In the genomic region with DNA sequence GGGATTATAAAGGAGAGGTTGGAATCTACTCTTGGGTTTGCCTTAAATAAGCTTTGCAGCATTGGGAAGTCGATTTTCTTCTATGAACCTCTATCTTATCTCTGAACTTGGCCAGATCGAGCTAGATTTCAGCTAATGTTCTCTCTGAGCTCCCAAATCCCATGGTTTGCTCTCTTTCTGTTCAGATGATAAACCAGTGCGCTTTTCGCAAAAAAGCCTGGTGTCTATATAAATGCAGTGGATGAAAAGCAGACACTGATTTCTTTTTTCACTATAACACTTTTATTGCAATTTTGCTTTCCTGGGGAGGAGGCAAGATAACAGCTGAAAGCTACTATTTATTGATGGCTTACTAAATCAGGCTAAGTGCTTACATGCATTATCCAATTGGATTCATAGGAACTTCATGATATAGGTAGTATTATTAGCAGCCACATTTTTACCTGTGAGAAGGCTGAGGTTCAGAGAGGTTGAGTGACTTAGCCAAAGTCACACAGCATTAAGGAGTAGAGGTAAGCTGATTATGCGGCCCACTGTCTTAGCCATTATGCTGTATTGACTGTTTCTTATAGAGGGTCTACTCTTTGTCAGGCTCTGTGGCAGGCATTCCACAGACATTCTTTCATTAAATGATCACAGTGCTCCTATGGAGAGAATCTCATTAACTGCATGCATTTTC, we compare ENCODE assay signal across 30 cellular contexts.
"Had no signal": no experiment of that assay in that cellular context is flagged by ENCODE, and none has a peak within 500 bp of the region (broad histone marks: within the 10 kb centered on the region; RNA-seq: fewer than 3 reads in every experiment).

No MANE protein-coding gene starts in this region.

- H3K27ac ChIP-seq: left lung, lower lobe of right lung, ovary, right atrium auricular region, skin epidermis, suprapubic skin, thoracic aorta, tibial artery, upper lobe of right lung had no signal

- DNase-seq: hypothalamus; immature natural killer cell; kidney; left colon; left lung; lower lobe of right lung; mammary epithelial cell; mesenchymal stem cell; naive B cell; natural killer cell; nephron progenitor cell; ovary; stimulated activated CD4-positive, alpha-beta T cell treated with anti-CD3 and anti-CD28 coated beads, Interleukin-12 subunit alpha, Interleukin-12 subunit beta, amount 100 ng/mL, for 4 hours; stimulated activated CD4-positive, alpha-beta T cell treated with anti-CD3 and anti-CD28 coated beads, Interleukin-15, amount 100 ng/mL, for 24 hours; stimulated activated CD4-positive, alpha-beta T cell treated with anti-CD3 and anti-CD28 coated beads, Interleukin-2, amount 100 ng/mL, for 24 hours; stimulated activated CD4-positive, alpha-beta T cell treated with anti-CD3 and anti-CD28 coated beads, Interleukin-4, amount 100 ng/mL, for 1 hour; stimulated activated naive B cell treated with anti-CD40 and anti-IgM and Interleukin-4, amounts not matched to agents 10 μg/mL and 1 μg/mL and 100 μg/mL, for 72 hours; stimulated activated naive CD8-positive, alpha-beta T cell treated with anti-CD3 and anti-CD28 coated beads, Interleukin-15, Interleukin-2, amounts not matched to agents 100 U/mL and 50 U/mL, for 24 hours; tibial artery; trophoblast cell; upper lobe of right lung had no signal

- FAIRE-seq: islet of Langerhans, urothelium cell line had no signal

- H3K36me3 ChIP-seq: left lung, lower lobe of right lung, ovary, right atrium auricular region, suprapubic skin, thoracic aorta, tibial artery, upper lobe of right lung had no signal

- H3K27ac Mint-ChIP-seq: immature natural killer cell; mesothelial cell of epicardium; naive B cell; natural killer cell; nephron progenitor cell; progenitor cell of endocrine pancreas; stimulated activated naive B cell treated with anti-CD40 and anti-IgM and Interleukin-4, amounts not matched to agents 10 μg/mL and 1 μg/mL and 100 μg/mL, for 72 hours had no signal

- H3K27me3 Mint-ChIP-seq: naive B cell; progenitor cell of endocrine pancreas; stimulated activated naive B cell treated with anti-CD40 and anti-IgM and Interleukin-4, amounts not matched to agents 10 μg/mL and 1 μg/mL and 100 μg/mL, for 72 hours had no signal

- H3K4me3 ChIP-seq: left lung, lower lobe of right lung, ovary, right atrium auricular region, skin epidermis, suprapubic skin, thoracic aorta, tibial artery, upper lobe of right lung had no signal

- H3K4me1 ChIP-seq: left lung, lower lobe of right lung, right atrium auricular region, suprapubic skin, tibial artery, upper lobe of right lung had no signal

- H3K9me3 ChIP-seq: left lung, lower lobe of right lung, ovary, right atrium auricular region, suprapubic skin, thoracic aorta, tibial artery, upper lobe of right lung had no signal

- ATAC-seq: left colon; left lung; lower lobe of right lung; natural killer cell; sciatic nerve; stimulated activated naive B cell treated with anti-CD40 and anti-IgM and Interleukin-4, amounts not matched to agents 10 μg/mL and 1 μg/mL and 100 μg/mL, for 72 hours; stimulated activated naive CD8-positive, alpha-beta T cell treated with anti-CD3 and anti-CD28 coated beads, Interleukin-15, Interleukin-2, amounts not matched to agents 100 U/mL and 50 U/mL, for 24 hours; upper lobe of right lung had no signal

- H3K4me1 Mint-ChIP-seq: immature natural killer cell; naive B cell; natural killer cell; nephron progenitor cell; stimulated activated naive B cell treated with anti-CD40 and anti-IgM and Interleukin-4, amounts not matched to agents 10 μg/mL and 1 μg/mL and 100 μg/mL, for 72 hours had no signal

- H3K27me3 ChIP-seq: left lung, ovary, right atrium auricular region, suprapubic skin, tibial artery, upper lobe of right lung had no signal

- H3K36me3 Mint-ChIP-seq: mesothelial cell of epicardium, natural killer cell had no signal

- H3K4me3 Mint-ChIP-seq: immature natural killer cell; mesothelial cell of epicardium; naive B cell; natural killer cell; nephron progenitor cell; stimulated activated naive B cell treated with anti-CD40 and anti-IgM and Interleukin-4, amounts not matched to agents 10 μg/mL and 1 μg/mL and 100 μg/mL, for 72 hours had no signal
